1 cellular context compared by ENCODE assay signal in genomic region chr14:20461230-20462141, GRCh38.
A peak's percentile ranks its signal among the peaks of the same experiment; 100 is the strongest.
TF ChIP-seq lines count a peak whose summit lies in the region.

Gene PIP4P1 (minus strand): TSS chr14:20461434. CDS start chr14:20461325, 109 bp downstream.

TF ChIP-seq in K562, 482 proteins besides CTCF, POLR2A, EP300 and RAD21 (continued from another document and continues in another):
- TF ChIP-seq, protein P1, sequence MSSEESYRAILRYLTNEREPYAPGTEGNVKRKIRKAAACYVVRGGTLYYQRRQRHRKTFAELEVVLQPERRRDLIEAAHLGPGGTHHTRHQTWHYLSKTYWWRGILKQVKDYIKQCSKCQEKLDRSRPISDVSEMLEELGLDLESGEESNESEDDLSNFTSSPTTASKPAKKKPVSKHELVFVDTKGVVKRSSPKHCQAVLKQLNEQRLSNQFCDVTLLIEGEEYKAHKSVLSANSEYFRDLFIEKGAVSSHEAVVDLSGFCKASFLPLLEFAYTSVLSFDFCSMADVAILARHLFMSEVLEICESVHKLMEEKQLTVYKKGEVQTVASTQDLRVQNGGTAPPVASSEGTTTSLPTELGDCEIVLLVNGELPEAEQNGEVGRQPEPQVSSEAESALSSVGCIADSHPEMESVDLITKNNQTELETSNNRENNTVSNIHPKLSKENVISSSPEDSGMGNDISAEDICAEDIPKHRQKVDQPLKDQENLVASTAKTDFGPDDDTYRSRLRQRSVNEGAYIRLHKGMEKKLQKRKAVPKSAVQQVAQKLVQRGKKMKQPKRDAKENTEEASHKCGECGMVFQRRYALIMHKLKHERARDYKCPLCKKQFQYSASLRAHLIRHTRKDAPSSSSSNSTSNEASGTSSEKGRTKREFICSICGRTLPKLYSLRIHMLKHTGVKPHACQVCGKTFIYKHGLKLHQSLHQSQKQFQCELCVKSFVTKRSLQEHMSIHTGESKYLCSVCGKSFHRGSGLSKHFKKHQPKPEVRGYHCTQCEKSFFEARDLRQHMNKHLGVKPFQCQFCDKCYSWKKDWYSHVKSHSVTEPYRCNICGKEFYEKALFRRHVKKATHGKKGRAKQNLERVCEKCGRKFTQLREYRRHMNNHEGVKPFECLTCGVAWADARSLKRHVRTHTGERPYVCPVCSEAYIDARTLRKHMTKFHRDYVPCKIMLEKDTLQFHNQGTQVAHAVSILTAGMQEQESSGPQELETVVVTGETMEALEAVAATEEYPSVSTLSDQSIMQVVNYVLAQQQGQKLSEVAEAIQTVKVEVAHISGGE (CRISPR knock-in tag; IDR thresholded peaks at IDR 0.05) = peak in 1 of 3 experiments; percentile 69; a peak in 2 of 6 replicates
- TF ChIP-seq ELF1 (tag; IDR thresholded peaks at IDR 0.05) = peak; percentile 69
- TF ChIP-seq ZNF589 (CRISPR knock-in tag; IDR thresholded peaks at IDR 0.05; ENCODE audit: low read depth) = peak; percentile 87
- TF ChIP-seq, protein P2, sequence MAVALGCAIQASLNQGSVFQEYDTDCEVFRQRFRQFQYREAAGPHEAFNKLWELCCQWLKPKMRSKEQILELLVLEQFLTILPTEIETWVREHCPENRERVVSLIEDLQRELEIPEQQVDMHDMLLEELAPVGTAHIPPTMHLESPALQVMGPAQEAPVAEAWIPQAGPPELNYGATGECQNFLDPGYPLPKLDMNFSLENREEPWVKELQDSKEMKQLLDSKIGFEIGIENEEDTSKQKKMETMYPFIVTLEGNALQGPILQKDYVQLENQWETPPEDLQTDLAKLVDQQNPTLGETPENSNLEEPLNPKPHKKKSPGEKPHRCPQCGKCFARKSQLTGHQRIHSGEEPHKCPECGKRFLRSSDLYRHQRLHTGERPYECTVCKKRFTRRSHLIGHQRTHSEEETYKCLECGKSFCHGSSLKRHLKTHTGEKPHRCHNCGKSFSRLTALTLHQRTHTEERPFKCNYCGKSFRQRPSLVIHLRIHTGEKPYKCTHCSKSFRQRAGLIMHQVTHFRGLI (CRISPR knock-in tag; IDR thresholded peaks at IDR 0.05) = peak; percentile 31; the same call in 1 of the 2 replicates
- TF ChIP-seq ZFX (CRISPR knock-in tag; IDR thresholded peaks at IDR 0.05) = peak; percentile 66
- TF ChIP-seq PKNOX1 (IDR thresholded peaks at IDR 0.05) = peak; percentile 81
- peak; percentile 61 for TF ChIP-seq RBM25 (IDR thresholded peaks at IDR 0.05; ENCODE audit: low read depth, low read length, severe bottlenecking)
- peak; percentile 76 for TF ChIP-seq CCNT2 (IDR thresholded peaks at IDR 0.05; ENCODE audit: borderline replicate concordance, extremely low read depth, insufficient read length, low read depth, low read length)
- no peak for TF ChIP-seq ZNF561 (CRISPR knock-in tag; conservative IDR thresholded peaks at IDR 0.05)
- peak; percentile 85 for TF ChIP-seq EP400 (IDR thresholded peaks at IDR 0.05)
- no peak for TF ChIP-seq ZNF253 (CRISPR knock-in tag; conservative IDR thresholded peaks at IDR 0.05)
- peak; percentile 31; the same call in 1 of the 2 replicates for TF ChIP-seq HCFC1 (IDR thresholded peaks at IDR 0.05; ENCODE audit: low read depth, low read length)
- TF ChIP-seq POLR2H (tag; IDR thresholded peaks at IDR 0.05; ENCODE audit: low read depth) = peak; percentile 94
- 0 out of 2 replicates have a peak, but pooled peaks have one; percentile 30 for TF ChIP-seq FOXP1 (CRISPR knock-in tag; IDR thresholded peaks at IDR 0.05)
- TF ChIP-seq TBP (optimal IDR thresholded peaks at IDR 0.05; ENCODE audit: low read depth, low read length) = peak; percentile 88
- peak; percentile 55; the same call in 1 of the 2 replicates for TF ChIP-seq ZNF668 (CRISPR knock-in tag; IDR thresholded peaks at IDR 0.05)
- no peak for TF ChIP-seq IRF2 (CRISPR knock-in tag; IDR thresholded peaks at IDR 0.05)
- peak; percentile 71; the same call in 1 of the 2 replicates for TF ChIP-seq NR2C1 (IDR thresholded peaks at IDR 0.05)
- no peak for TF ChIP-seq NR2C1 (tag; IDR thresholded peaks at IDR 0.05)
- no peak for TF ChIP-seq RUNX1 (IDR thresholded peaks at IDR 0.05; ENCODE audit: low read depth)
- peak; percentile 75 for TF ChIP-seq FOXJ2 (tag; IDR thresholded peaks at IDR 0.05)
- TF ChIP-seq RCOR1 (IDR thresholded peaks at IDR 0.05; ENCODE audit: borderline replicate concordance in 1 of 2, low read depth in 2 of 2, low read length in 2 of 2) = peak in 1 of 2 experiments; percentile 72; a peak in 2 of 4 replicates
- TF ChIP-seq, protein P3, sequence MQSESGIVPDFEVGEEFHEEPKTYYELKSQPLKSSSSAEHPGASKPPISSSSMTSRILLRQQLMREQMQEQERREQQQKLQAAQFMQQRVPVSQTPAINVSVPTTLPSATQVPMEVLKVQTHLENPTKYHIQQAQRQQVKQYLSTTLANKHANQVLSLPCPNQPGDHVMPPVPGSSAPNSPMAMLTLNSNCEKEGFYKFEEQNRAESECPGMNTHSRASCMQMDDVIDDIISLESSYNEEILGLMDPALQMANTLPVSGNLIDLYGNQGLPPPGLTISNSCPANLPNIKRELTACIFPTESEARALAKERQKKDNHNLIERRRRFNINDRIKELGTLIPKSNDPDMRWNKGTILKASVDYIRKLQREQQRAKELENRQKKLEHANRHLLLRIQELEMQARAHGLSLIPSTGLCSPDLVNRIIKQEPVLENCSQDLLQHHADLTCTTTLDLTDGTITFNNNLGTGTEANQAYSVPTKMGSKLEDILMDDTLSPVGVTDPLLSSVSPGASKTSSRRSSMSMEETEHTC (IDR thresholded peaks at IDR 0.05) = peak; percentile 66
- peak; percentile 100 for TF ChIP-seq TOE1 (IDR thresholded peaks at IDR 0.05; ENCODE audit: borderline replicate concordance)
- no peak for TF ChIP-seq TOE1 (CRISPR knock-in tag; IDR thresholded peaks at IDR 0.05; ENCODE audit: borderline replicate concordance, low read depth)
- peak; percentile 78 for TF ChIP-seq KLF1 (tag; IDR thresholded peaks at IDR 0.05)
- TF ChIP-seq ATF3 (IDR thresholded peaks at IDR 0.05) = peak; percentile 63
- TF ChIP-seq ATF3 (CRISPR knock-in tag; conservative IDR thresholded peaks at IDR 0.05) = no peak; the same call in 1 of the 2 replicates
- TF ChIP-seq BCOR (IDR thresholded peaks at IDR 0.05) = no peak
- TF ChIP-seq, protein P4, sequence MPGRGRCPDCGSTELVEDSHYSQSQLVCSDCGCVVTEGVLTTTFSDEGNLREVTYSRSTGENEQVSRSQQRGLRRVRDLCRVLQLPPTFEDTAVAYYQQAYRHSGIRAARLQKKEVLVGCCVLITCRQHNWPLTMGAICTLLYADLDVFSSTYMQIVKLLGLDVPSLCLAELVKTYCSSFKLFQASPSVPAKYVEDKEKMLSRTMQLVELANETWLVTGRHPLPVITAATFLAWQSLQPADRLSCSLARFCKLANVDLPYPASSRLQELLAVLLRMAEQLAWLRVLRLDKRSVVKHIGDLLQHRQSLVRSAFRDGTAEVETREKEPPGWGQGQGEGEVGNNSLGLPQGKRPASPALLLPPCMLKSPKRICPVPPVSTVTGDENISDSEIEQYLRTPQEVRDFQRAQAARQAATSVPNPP (IDR thresholded peaks at IDR 0.05; ENCODE audit: borderline replicate concordance, insufficient read depth, insufficient read length) = no peak
- TF ChIP-seq ZFPM2 (CRISPR knock-in tag; IDR thresholded peaks at IDR 0.05) = no peak
- peak; percentile 49; the same call in 1 of the 2 replicates for TF ChIP-seq PHF21A (IDR thresholded peaks at IDR 0.05; ENCODE audit: borderline replicate concordance, low read depth)
- peak; percentile 35; the same call in 1 of the 2 replicates for TF ChIP-seq MXI1 (IDR thresholded peaks at IDR 0.05; ENCODE audit: low read depth, low read length)
- peak; percentile 90 for TF ChIP-seq ZNF644 (tag; IDR thresholded peaks at IDR 0.05; ENCODE audit: low read depth)
- peak; percentile 74 for TF ChIP-seq FOS (IDR thresholded peaks at IDR 0.05; ENCODE audit: extremely low read depth, insufficient read length)
- TF ChIP-seq RBBP5 (IDR thresholded peaks at IDR 0.05; ENCODE audit: borderline replicate concordance, insufficient read depth, low read length, poor library complexity, severe bottlenecking) = peak; percentile 54
- TF ChIP-seq RBFOX2 (IDR thresholded peaks at IDR 0.05; ENCODE audit: low read depth, low read length) = peak; percentile 77
- TF ChIP-seq, protein P5, sequence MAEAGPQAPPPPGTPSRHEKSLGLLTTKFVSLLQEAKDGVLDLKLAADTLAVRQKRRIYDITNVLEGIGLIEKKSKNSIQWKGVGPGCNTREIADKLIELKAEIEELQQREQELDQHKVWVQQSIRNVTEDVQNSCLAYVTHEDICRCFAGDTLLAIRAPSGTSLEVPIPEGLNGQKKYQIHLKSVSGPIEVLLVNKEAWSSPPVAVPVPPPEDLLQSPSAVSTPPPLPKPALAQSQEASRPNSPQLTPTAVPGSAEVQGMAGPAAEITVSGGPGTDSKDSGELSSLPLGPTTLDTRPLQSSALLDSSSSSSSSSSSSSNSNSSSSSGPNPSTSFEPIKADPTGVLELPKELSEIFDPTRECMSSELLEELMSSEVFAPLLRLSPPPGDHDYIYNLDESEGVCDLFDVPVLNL (CRISPR knock-in tag; IDR thresholded peaks at IDR 0.05; ENCODE audit: low read depth) = peak; percentile 69; the same call in 1 of the 2 replicates
- peak; percentile 88 for TF ChIP-seq FOXM1 (IDR thresholded peaks at IDR 0.05; ENCODE audit: low read depth)
- TF ChIP-seq FOXM1 (CRISPR knock-in tag; IDR thresholded peaks at IDR 0.05; ENCODE audit: low read depth) = no peak
- TF ChIP-seq MTA1 (IDR thresholded peaks at IDR 0.05; ENCODE audit: borderline replicate concordance) = 0 out of 2 replicates have a peak, but pooled peaks have one; percentile 30
- TF ChIP-seq NFRKB (IDR thresholded peaks at IDR 0.05; ENCODE audit: low read depth) = peak; percentile 78
- TF ChIP-seq, protein P6, sequence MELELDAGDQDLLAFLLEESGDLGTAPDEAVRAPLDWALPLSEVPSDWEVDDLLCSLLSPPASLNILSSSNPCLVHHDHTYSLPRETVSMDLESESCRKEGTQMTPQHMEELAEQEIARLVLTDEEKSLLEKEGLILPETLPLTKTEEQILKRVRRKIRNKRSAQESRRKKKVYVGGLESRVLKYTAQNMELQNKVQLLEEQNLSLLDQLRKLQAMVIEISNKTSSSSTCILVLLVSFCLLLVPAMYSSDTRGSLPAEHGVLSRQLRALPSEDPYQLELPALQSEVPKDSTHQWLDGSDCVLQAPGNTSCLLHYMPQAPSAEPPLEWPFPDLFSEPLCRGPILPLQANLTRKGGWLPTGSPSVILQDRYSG (tag; conservative IDR thresholded peaks at IDR 0.05; ENCODE audit: low read depth) = 0 out of 2 replicates have a peak, but pooled peaks have one; percentile 54
- TF ChIP-seq, protein P7, sequence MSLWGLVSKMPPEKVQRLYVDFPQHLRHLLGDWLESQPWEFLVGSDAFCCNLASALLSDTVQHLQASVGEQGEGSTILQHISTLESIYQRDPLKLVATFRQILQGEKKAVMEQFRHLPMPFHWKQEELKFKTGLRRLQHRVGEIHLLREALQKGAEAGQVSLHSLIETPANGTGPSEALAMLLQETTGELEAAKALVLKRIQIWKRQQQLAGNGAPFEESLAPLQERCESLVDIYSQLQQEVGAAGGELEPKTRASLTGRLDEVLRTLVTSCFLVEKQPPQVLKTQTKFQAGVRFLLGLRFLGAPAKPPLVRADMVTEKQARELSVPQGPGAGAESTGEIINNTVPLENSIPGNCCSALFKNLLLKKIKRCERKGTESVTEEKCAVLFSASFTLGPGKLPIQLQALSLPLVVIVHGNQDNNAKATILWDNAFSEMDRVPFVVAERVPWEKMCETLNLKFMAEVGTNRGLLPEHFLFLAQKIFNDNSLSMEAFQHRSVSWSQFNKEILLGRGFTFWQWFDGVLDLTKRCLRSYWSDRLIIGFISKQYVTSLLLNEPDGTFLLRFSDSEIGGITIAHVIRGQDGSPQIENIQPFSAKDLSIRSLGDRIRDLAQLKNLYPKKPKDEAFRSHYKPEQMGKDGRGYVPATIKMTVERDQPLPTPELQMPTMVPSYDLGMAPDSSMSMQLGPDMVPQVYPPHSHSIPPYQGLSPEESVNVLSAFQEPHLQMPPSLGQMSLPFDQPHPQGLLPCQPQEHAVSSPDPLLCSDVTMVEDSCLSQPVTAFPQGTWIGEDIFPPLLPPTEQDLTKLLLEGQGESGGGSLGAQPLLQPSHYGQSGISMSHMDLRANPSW (CRISPR knock-in tag; IDR thresholded peaks at IDR 0.05) = 0 out of 2 replicates have a peak, but pooled peaks have one; percentile 60
- peak; percentile 69; the same call in 1 of the 2 replicates for TF ChIP-seq PHF8 (IDR thresholded peaks at IDR 0.05; ENCODE audit: borderline replicate concordance, low read length)
- TF ChIP-seq ZBTB1 (CRISPR knock-in tag; IDR thresholded peaks at IDR 0.05; ENCODE audit: borderline replicate concordance, low read depth) = peak; percentile 99
